In genomic region chr5:40578501-40579451, GRCh38 we compare ENCODE assay signal across 9 cellular contexts.
A peak's percentile ranks its signal among the peaks of the same experiment; 100 is the strongest.
DNase-seq lines count a peak whose midpoint lies in the region; FAIRE-seq and TF ChIP-seq lines count a peak whose summit lies in the region.
"Had no signal": no experiment of that assay in that cellular context is flagged by ENCODE, and none has a peak within 500 bp of the region (broad histone marks: within the 10 kb centered on the region; RNA-seq: fewer than 3 reads in every experiment).

No MANE protein-coding gene starts in this region.

- H3K36me3 Mint-ChIP-seq in HFFc6 (ENCODE audit: low read depth) (no peaks in the 10 kb centered on the region), immature natural killer cell (peaks cover 0 to 6% (median 1%) of the 10 kb centered on the region in 3 donors), progenitor cell of endocrine pancreas (ENCODE audit: insufficient read depth) (no peaks in the 10 kb centered on the region)

- peak overlapping the region; percentile 34; the same call in 1 of the 2 replicates for H3K27ac Mint-ChIP-seq in HFFc6
- peak overlapping the region in 4 of 6 donors; percentile 9 to 60 (median 12) for H3K27ac Mint-ChIP-seq in immature natural killer cell
- H3K27ac Mint-ChIP-seq in progenitor cell of endocrine pancreas = no peak overlapping the region

- FAIRE-seq in GM18507 (lab: Jason Lieb, UNC) = peak; percentile 80

- H3K27me3 ChIP-seq in Karpas-422 (ENCODE audit: low read length) = 0 out of 2 replicates have a peak, but pooled peaks cover 2% of the 10 kb centered on the region

- H3K9me3 Mint-ChIP-seq in HFFc6 = no peaks in the 10 kb centered on the region
- H3K9me3 Mint-ChIP-seq in immature natural killer cell = no peaks in the 10 kb centered on the region
- no peaks in the 10 kb centered on the region for H3K9me3 Mint-ChIP-seq in progenitor cell of endocrine pancreas (ENCODE audit: low read depth)

- no peak overlapping the region for H3K9ac ChIP-seq in Karpas-422 (ENCODE audit: low read length)

- H3K27ac ChIP-seq in Karpas-422 (ENCODE audit: low read length) = no peak overlapping the region
- H3K27ac ChIP-seq: dorsolateral prefrontal cortex had no signal

- H3K4me1 Mint-ChIP-seq in HFFc6 (ENCODE audit: low read depth) (peaks cover 31% of the 10 kb centered on the region), immature natural killer cell (peaks cover 5 to 22% of the 10 kb centered on the region in 2 donors), progenitor cell of endocrine pancreas (ENCODE audit: low read depth) (peaks cover 4% of the 10 kb centered on the region)

- H4K20me1 ChIP-seq in Karpas-422 (ENCODE audit: insufficient read depth, low read depth, low read length) = no peaks in the 10 kb centered on the region

- no peaks in the 10 kb centered on the region for H3K4me1 ChIP-seq in Karpas-422 (ENCODE audit: low read length)

- no peaks in the 10 kb centered on the region for H3K36me3 ChIP-seq in Karpas-422 (ENCODE audit: insufficient read depth, low read length)

- DNase-seq in GM18507 (ENCODE audit: extremely low spot score, insufficient read length, low read depth) (no peak), HFFc6 (no peak), NOMO-1 treated with dmso at 0.1 percent for 144 hours (lab: John Stamatoyannopoulos, UW; ENCODE audit: unreplicated experiment) (peak; percentile 47), immature natural killer cell (no peak), hypothalamus (lab: John Stamatoyannopoulos, UW) (no peak), Karpas-422 (no peak), NCI-H2227 treated with DMSO at 0.1 percent for 48 hours (lab: John Stamatoyannopoulos, UW) (no peak), progenitor cell of endocrine pancreas (ENCODE audit: low spot score, unreplicated experiment) (no peak)

- H3K4me3 ChIP-seq in Karpas-422 (ENCODE audit: low read length) = no peak overlapping the region
- H3K4me3 ChIP-seq: dorsolateral prefrontal cortex had no signal

- H2AFZ ChIP-seq in Karpas-422 (ENCODE audit: low read length) = no peak overlapping the region

- no peaks in the 10 kb centered on the region for H3K9me3 ChIP-seq in Karpas-422 (ENCODE audit: low read length)

- no peaks in the 10 kb centered on the region for H3K79me2 ChIP-seq in Karpas-422 (ENCODE audit: low read length)

- H3K27me3 Mint-ChIP-seq in HFFc6 (ENCODE audit: insufficient read depth) (peaks cover 2% of the 10 kb centered on the region; the same call in 1 of the 2 replicates), immature natural killer cell (ENCODE audit: low read depth in 3 of 3) (peaks cover 0 to 2% (median 2%) of the 10 kb centered on the region in 3 donors), progenitor cell of endocrine pancreas (no peaks in the 10 kb centered on the region)

- TF ChIP-seq CTCF in HFFc6 (IDR thresholded peaks at IDR 0.05) = no peak
- no peak for TF ChIP-seq CTCF in progenitor cell of endocrine pancreas (IDR thresholded peaks at IDR 0.05; ENCODE audit: unreplicated experiment)

- 0 out of 2 replicates have a peak, but pooled peaks cover 4% of the 10 kb centered on the region for H3K9me2 ChIP-seq in Karpas-422 (replicated peaks; ENCODE audit: insufficient read depth, low read length)

- H3K4me3 Mint-ChIP-seq in HFFc6 = no peak overlapping the region
- H3K4me3 Mint-ChIP-seq in immature natural killer cell = peak overlapping the region in 1 of 5 donors; percentile 24
- H3K4me3 Mint-ChIP-seq in progenitor cell of endocrine pancreas (ENCODE audit: low read depth) = no peak overlapping the region

- no peak overlapping the region for H3K4me2 ChIP-seq in Karpas-422 (ENCODE audit: low read depth, low read length, poor library complexity, severe bottlenecking)
